Comparison of ENCODE assay signal across 8 cellular contexts in genomic region chr4:54231419-54232150, GRCh38.
DNase-seq lines count a peak whose midpoint lies in the region; ATAC-seq and TF ChIP-seq lines count a peak whose summit lies in the region.

No MANE protein-coding gene starts in this region.

- no peaks in the 10 kb centered on the region for H3K27me3 ChIP-seq in adipocyte (replicated peaks; ENCODE audit: control insufficient read depth, insufficient read depth, low read length)

- H3K36me3 ChIP-seq in adipocyte (ENCODE audit: control insufficient read depth, insufficient read depth, low read length, severe bottlenecking) = peaks cover 10% of the 10 kb centered on the region

- TF ChIP-seq CTCF in GM20000 (IDR thresholded peaks at IDR 0.05; ENCODE audit: extremely low read depth, missing control alignments) = no peak

- H3K4me1 ChIP-seq in adipocyte (ENCODE audit: control insufficient read depth, insufficient read depth, low read length) = peaks cover 29% of the 10 kb centered on the region

- peak overlapping the region; percentile 99 for H3K9ac ChIP-seq in adipocyte (ENCODE audit: low read length)

- H3K27ac ChIP-seq in skin epidermis = peak overlapping the region in 18 of 21 experiments; percentile 18 to 83 (median 66)

- ATAC-seq in GM18868 (IDR thresholded peaks at IDR 0.05; ENCODE audit: unreplicated experiment) = no peak
- no peak for ATAC-seq in HG02571 (IDR thresholded peaks at IDR 0.05; ENCODE audit: unreplicated experiment)
- no peak for ATAC-seq in HG03442 (IDR thresholded peaks at IDR 0.05; ENCODE audit: unreplicated experiment)

- no peaks in the 10 kb centered on the region for H3K9me3 ChIP-seq in adipocyte (ENCODE audit: control insufficient read depth, low read length)
- H3K9me3 ChIP-seq in iPS-18c (ENCODE audit: control insufficient read depth, insufficient read depth, low read length) = peaks cover 2% of the 10 kb centered on the region

- DNase-seq in GM20000 (ENCODE audit: low spot score) (peak; percentile 31), adipocyte (ENCODE audit: low read depth) (peak; percentile 78)
- DNase-seq in stimulated activated CD4-positive, alpha-beta T cell treated with anti-CD3 and anti-CD28 coated beads, Interleukin-4, amount 100 ng/mL, for 1 hour = no peak

- H3K4me3 ChIP-seq in adipocyte (ENCODE audit: low read length) = peak overlapping the region; percentile 87
- H3K4me3 ChIP-seq in iPS-18c (ENCODE audit: insufficient read depth, low read depth, low read length) = peak overlapping the region; percentile 51
- H3K4me3 ChIP-seq in skin epidermis = peak overlapping the region; percentile 22 to 51 (median 30)

Comparison
In these comparisons a context has a peak if more than half of its experiments do, and no peak if none do; other contexts are left out.
1. H3K4me3 ChIP-seq: peak in every context shown above with its lines; median percentile 87 in adipocyte; 51 in iPS-18c; 30 in skin epidermis.